In genomic region chr16:49859139-49859947, GRCh38 we compare ENCODE assay signal across 8 cellular contexts. TPM values are rescaled to one million over a fixed set of nuclear protein-coding genes. Genes with fewer than 3 reads are reported as not detected.
A peak's percentile ranks its signal among the peaks of the same experiment; 100 is the strongest.
DNase-seq lines count a peak whose midpoint lies in the region; ATAC-seq and FAIRE-seq lines count a peak whose summit lies in the region.

No MANE protein-coding gene starts in this region.

- peak overlapping the region; percentile 55 for H3K4me3 ChIP-seq in iPS-20b (ENCODE audit: low read length)
- H3K4me3 ChIP-seq in small intestine (ENCODE audit: low read depth in 1 of 2, low read length in 2 of 2): peak overlapping the region; percentile 28 to 41

- no peaks in the 10 kb centered on the region for H3K36me3 Mint-ChIP-seq in activated naive CD8-positive, alpha-beta T cell treated with anti-CD3 and anti-CD28 coated beads, Interleukin-2, amount 10 ng/mL, durations not matched to agents 7 days and 5 days

- POLR2A ChIA-PET in activated naive CD8-positive, alpha-beta T cell treated with anti-CD3 and anti-CD28 coated beads, Interleukin-2, amount 10 ng/mL, durations not matched to agents 7 days and 5 days (lab: Charles Lee): no interaction called here

- 4 to 7% (median 5%) methylated on average over 27 to 28 of the region's 28 CpGs for WGBS in small intestine, 3 donors

- H3K9ac ChIP-seq in iPS-20b (ENCODE audit: low read depth, low read length): no peak overlapping the region

- peak overlapping the region; percentile 19 for H3K4me3 Mint-ChIP-seq in activated naive CD8-positive, alpha-beta T cell treated with anti-CD3 and anti-CD28 coated beads, Interleukin-2, amount 10 ng/mL, durations not matched to agents 7 days and 5 days

- H3K27me3 ChIP-seq in iPS-20b (ENCODE audit: insufficient read depth, low read length) (peaks cover 49% of the 10 kb centered on the region), small intestine (ENCODE audit: control insufficient read depth in 2 of 2, insufficient read depth in 2 of 2, low read length in 2 of 2) (peaks cover 0 to 10% of the 10 kb centered on the region in 2 donors)

- no peak for ATAC-seq in activated naive CD8-positive, alpha-beta T cell treated with anti-CD3 and anti-CD28 coated beads, Interleukin-2, amount 10 ng/mL, durations not matched to agents 7 days and 5 days (ENCODE audit: low read depth)
- ATAC-seq in HG03108 (IDR thresholded peaks at IDR 0.05; ENCODE audit: unreplicated experiment): no peak

- H3K9me3 Mint-ChIP-seq in activated naive CD8-positive, alpha-beta T cell treated with anti-CD3 and anti-CD28 coated beads, Interleukin-2, amount 10 ng/mL, durations not matched to agents 7 days and 5 days: no peaks in the 10 kb centered on the region

- H3K36me3 ChIP-seq in iPS-20b (ENCODE audit: insufficient read depth, low read depth, low read length) (no peaks in the 10 kb centered on the region), small intestine (ENCODE audit: control insufficient read depth in 2 of 2, insufficient read depth in 2 of 2, low read length in 2 of 2) (no peaks in the 10 kb centered on the region)

- peaks cover 6% of the 10 kb centered on the region for H3K4me1 Mint-ChIP-seq in activated naive CD8-positive, alpha-beta T cell treated with anti-CD3 and anti-CD28 coated beads, Interleukin-2, amount 10 ng/mL, durations not matched to agents 7 days and 5 days

- no peak for FAIRE-seq in small intestine (lab: Jason Lieb, UNC)

- H3K9me3 ChIP-seq in iPS-20b (ENCODE audit: insufficient read depth, low read depth, low read length) (no peaks in the 10 kb centered on the region), small intestine (ENCODE audit: control insufficient read depth, low read depth) (no peaks in the 10 kb centered on the region)

- H3K4me1 ChIP-seq in iPS-20b (ENCODE audit: insufficient read depth, low read length) (0 out of 2 replicates have a peak, but pooled peaks cover 7% of the 10 kb centered on the region), small intestine (ENCODE audit: control insufficient read depth in 2 of 2, insufficient read depth in 1 of 2, low read depth in 1 of 2, low read length in 1 of 2) (peaks cover 0 to 3% of the 10 kb centered on the region in 2 donors)

- no peak overlapping the region for H3K27ac ChIP-seq in iPS-20b (ENCODE audit: low read length)
- H3K27ac ChIP-seq in small intestine (ENCODE audit: low read depth in 1 of 2, low read length in 1 of 2): peak overlapping the region in 1 of 2 donors; percentile 85

- H3K27ac Mint-ChIP-seq in activated naive CD8-positive, alpha-beta T cell treated with anti-CD3 and anti-CD28 coated beads, Interleukin-2, amount 10 ng/mL, durations not matched to agents 7 days and 5 days: no peak overlapping the region

- peaks cover 45% of the 10 kb centered on the region for H3K27me3 Mint-ChIP-seq in activated naive CD8-positive, alpha-beta T cell treated with anti-CD3 and anti-CD28 coated beads, Interleukin-2, amount 10 ng/mL, durations not matched to agents 7 days and 5 days

- DNase-seq in HCEC 1CT (peak; percentile 1), small intestine (no peak), globus pallidus (ENCODE audit: low spot score) (no peak), C1 segment of cervical spinal cord (lab: John Stamatoyannopoulos, UW) (no peak), DMS153 (lab: John Stamatoyannopoulos, UW) (no peak)
- no peak for DNase-seq in activated naive CD8-positive, alpha-beta T cell treated with anti-CD3 and anti-CD28 coated beads, Interleukin-2, amount 10 ng/mL, durations not matched to agents 7 days and 5 days

RNA-seq across cellular contexts. Expression of gene ZNF423, which starts 3.4 kb away (rescaled TPM):
- total RNA-seq in activated naive CD8-positive, alpha-beta T cell treated with anti-CD3 and anti-CD28 coated beads, Interleukin-2, amount 10 ng/mL, durations not matched to agents 7 days and 5 days: under 1 TPM in 1 of 2 experiments, not detected in 1; 0.06 TPM
- 1 to 10 TPM in 1 of 3 donors, under 1 TPM in 1, not detected in 1; 0.54 to 2.9 TPM for polyA plus RNA-seq in small intestine
